Comparison of ENCODE assay signal across 13 cellular contexts in the genomic region with DNA sequence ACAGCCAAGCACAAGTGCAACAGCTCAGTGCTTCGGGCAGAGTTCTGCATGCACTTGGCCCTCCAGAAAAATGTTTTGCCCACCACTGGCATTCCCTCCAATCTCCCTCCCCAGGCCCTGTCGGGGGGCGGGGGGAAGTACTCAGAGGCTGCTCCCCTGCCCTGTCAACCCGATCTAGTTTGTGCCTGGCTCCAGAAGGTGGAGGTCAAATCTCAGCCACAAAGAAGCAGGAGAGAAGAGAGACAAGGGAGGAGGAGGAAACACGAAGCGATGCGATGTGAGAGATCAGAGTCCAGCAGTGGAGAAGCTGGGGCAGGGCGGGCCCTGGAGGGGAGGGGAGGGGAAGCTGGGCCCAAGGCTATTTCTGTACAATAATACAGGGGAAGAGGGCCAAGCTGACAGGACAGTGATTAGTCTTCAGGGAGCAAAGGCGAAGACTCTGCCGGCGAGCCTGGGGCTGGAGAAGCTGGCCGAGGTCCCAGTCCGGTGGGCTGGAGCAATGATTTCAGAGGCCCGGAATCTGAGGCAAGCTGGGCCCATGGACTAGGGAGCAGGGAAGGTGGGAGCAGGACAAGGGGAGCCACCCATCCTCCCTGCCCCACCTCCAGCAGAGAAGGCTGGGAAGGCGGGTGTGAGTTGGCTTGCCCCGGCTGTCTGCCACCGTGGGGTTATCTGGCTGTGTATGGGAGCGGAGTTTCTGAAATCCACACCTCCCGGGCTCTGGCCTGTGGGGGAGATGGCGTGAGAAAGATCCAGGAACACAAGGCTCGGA.
DNase-seq lines count a peak whose midpoint lies in the region; ATAC-seq and TF ChIP-seq lines count a peak whose summit lies in the region.
"Had no signal": no experiment of that assay in that cellular context is flagged by ENCODE, and none has a peak within 500 bp of the region (broad histone marks: within the 10 kb centered on the region; RNA-seq: fewer than 3 reads in every experiment).

No MANE protein-coding gene starts in this region.

- H3K14ac ChIP-seq in mesenchymal stem cell (ENCODE audit: low read length in 2 of 2): no peak overlapping the region

- H3K79me1 ChIP-seq in mesenchymal stem cell (replicated peaks; ENCODE audit: low read length, poor library complexity, severe bottlenecking): no peaks in the 10 kb centered on the region

- no peak overlapping the region for H2BK15ac ChIP-seq in mesenchymal stem cell (ENCODE audit: low read depth, poor library complexity, severe bottlenecking)

- TF ChIP-seq CTCF in RWPE1 (conservative IDR thresholded peaks at IDR 0.05; ENCODE audit: low read depth) (no peak), fibroblast of pulmonary artery (IDR thresholded peaks at IDR 0.05; ENCODE audit: low read length, missing control alignments) (no peak), testis (IDR thresholded peaks at IDR 0.05) (no peak)

- DNase-seq in RWPE1 (ENCODE audit: low spot score) (no peak), fibroblast of pulmonary artery (ENCODE audit: low read depth) (peak; percentile 91), mesenchymal stem cell (peak; percentile 12), testis (peak; percentile 54), HuH-7 (ENCODE audit: low spot score) (no peak), T-helper 1 cell (no peak)
- DNase-seq in stimulated activated naive CD8-positive, alpha-beta T cell treated with anti-CD3 and anti-CD28 coated beads, Interleukin-15, Interleukin-2, amounts not matched to agents 100 U/mL and 50 U/mL, for 24 hours: no peak
- DNase-seq: activated naive CD8-positive, alpha-beta T cell treated with anti-CD3 and anti-CD28 coated beads, Interleukin-2, amount 10 ng/mL, durations not matched to agents 7 days and 5 days; DMS79 treated with DMSO at 0.1 percent for 48 hours; foreskin melanocyte; NCI-H2081 had no signal

- H3K4me3 ChIP-seq in fibroblast of pulmonary artery (replicated peaks; ENCODE audit: low read depth, low read length) (no peak overlapping the region), mesenchymal stem cell (ENCODE audit: insufficient read depth in 1 of 2, low read depth in 1 of 2, low read length in 2 of 2) (no peak overlapping the region), testis (no peak overlapping the region)
- H3K4me3 ChIP-seq: prostate gland had no signal

- H3K4ac ChIP-seq in mesenchymal stem cell (ENCODE audit: low read depth in 1 of 2, low read length in 2 of 2): no peak overlapping the region

- H3K4me1 ChIP-seq in mesenchymal stem cell (ENCODE audit: control insufficient read depth, insufficient read depth, low read depth, low read length) (peaks cover 3% of the 10 kb centered on the region), testis (no peaks in the 10 kb centered on the region)
- H3K4me1 ChIP-seq: prostate gland had no signal

- no peak overlapping the region for H3K9ac ChIP-seq in mesenchymal stem cell (ENCODE audit: low read length)

- H3K27ac ChIP-seq in RWPE1 (peak overlapping the region; percentile 87), mesenchymal stem cell (ENCODE audit: low read length, poor library complexity, severe bottlenecking) (no peak overlapping the region), testis (no peak overlapping the region)
- H3K27ac ChIP-seq: prostate gland had no signal

- CTCF ChIA-PET in RWPE1 (lab: Yijun Ruan, JAX): no interaction called here

- H3K18ac ChIP-seq in mesenchymal stem cell (ENCODE audit: low read depth in 1 of 2, low read length in 2 of 2): peak overlapping the region in 1 of 2 experiments; percentile 21

- H2AFZ ChIP-seq in mesenchymal stem cell (ENCODE audit: low read depth, low read length): no peak overlapping the region

- WGBS in mesenchymal stem cell: 73% methylated on average over 12 of the region's 21 CpGs
- 22% methylated on average over 13 to 18 of the region's 21 CpGs for WGBS in testis, 2 donors

- intact Hi-C loops in testis (cut with DNase I; ENCODE audit: low total_unique reads): no loop called here

- H3K4me2 ChIP-seq in mesenchymal stem cell (ENCODE audit: low read length, poor library complexity, severe bottlenecking): no peak overlapping the region

- H4K91ac ChIP-seq in mesenchymal stem cell (ENCODE audit: low read length): no peak overlapping the region

- no peak overlapping the region for H3K23ac ChIP-seq in mesenchymal stem cell (ENCODE audit: low read length in 2 of 2)

- peaks cover 0 to 73% of the 10 kb centered on the region in 2 experiments for H3K27me3 ChIP-seq in mesenchymal stem cell (ENCODE audit: control insufficient read depth in 1 of 2, insufficient read depth in 1 of 2, low read length in 2 of 2)
- no peaks in the 10 kb centered on the region for H3K27me3 ChIP-seq in testis

- no peak overlapping the region for H2BK5ac ChIP-seq in mesenchymal stem cell (ENCODE audit: low read depth, low read length, poor library complexity, severe bottlenecking)

- POLR2A ChIA-PET in RWPE1 (lab: Yijun Ruan, JAX; ENCODE audit: low non-redundant PET): no interaction called here

- no peak overlapping the region for H2BK12ac ChIP-seq in mesenchymal stem cell (ENCODE audit: low read length in 2 of 2)

- no peak overlapping the region for H4K8ac ChIP-seq in mesenchymal stem cell (ENCODE audit: low read length)

- no peaks in the 10 kb centered on the region for H3K36me3 ChIP-seq in mesenchymal stem cell (ENCODE audit: control insufficient read depth in 1 of 2, insufficient read depth in 2 of 2, low read depth in 1 of 2, low read length in 2 of 2)
- no peaks in the 10 kb centered on the region for H3K36me3 ChIP-seq in testis (ENCODE audit: low read depth, missing control alignments)
- H3K36me3 ChIP-seq: prostate gland had no signal

- no peak overlapping the region for H2AK5ac ChIP-seq in mesenchymal stem cell (ENCODE audit: low read length, severe bottlenecking)

- TF ChIP-seq POLR2A in testis (IDR thresholded peaks at IDR 0.05) (no peak), GM18505 (IDR thresholded peaks at IDR 0.05; ENCODE audit: borderline replicate concordance, extremely low read depth, insufficient read depth, insufficient read length) (no peak)

- no peak overlapping the region for H2BK120ac ChIP-seq in mesenchymal stem cell (ENCODE audit: low read depth, low read length)

- H3K9me3 ChIP-seq in mesenchymal stem cell (ENCODE audit: control insufficient read depth, low read length) (no peaks in the 10 kb centered on the region), testis (no peaks in the 10 kb centered on the region)
- H3K9me3 ChIP-seq: prostate gland had no signal

- ATAC-seq in GM18505 (IDR thresholded peaks at IDR 0.05; ENCODE audit: unreplicated experiment): no peak
- ATAC-seq in stimulated activated naive CD8-positive, alpha-beta T cell treated with anti-CD3 and anti-CD28 coated beads, Interleukin-15, Interleukin-2, amounts not matched to agents 100 U/mL and 50 U/mL, for 24 hours: no peak

Comparison
In these comparisons a context has a peak if more than half of its experiments do, and no peak if none do; other contexts are left out.
1. DNase-seq: peak in fibroblast of pulmonary artery (single experiment), mesenchymal stem cell (single experiment) and testis (single experiment); none in RWPE1 (single experiment), HuH-7 (single experiment), stimulated activated naive CD8-positive, alpha-beta T cell treated with anti-CD3 and anti-CD28 coated beads, Interleukin-15, Interleukin-2, amounts not matched to agents 100 U/mL and 50 U/mL, for 24 hours (single experiment) and T-helper 1 cell (0 of 5).